ENCODE assay signal across 1 cellular context in the genomic region with DNA sequence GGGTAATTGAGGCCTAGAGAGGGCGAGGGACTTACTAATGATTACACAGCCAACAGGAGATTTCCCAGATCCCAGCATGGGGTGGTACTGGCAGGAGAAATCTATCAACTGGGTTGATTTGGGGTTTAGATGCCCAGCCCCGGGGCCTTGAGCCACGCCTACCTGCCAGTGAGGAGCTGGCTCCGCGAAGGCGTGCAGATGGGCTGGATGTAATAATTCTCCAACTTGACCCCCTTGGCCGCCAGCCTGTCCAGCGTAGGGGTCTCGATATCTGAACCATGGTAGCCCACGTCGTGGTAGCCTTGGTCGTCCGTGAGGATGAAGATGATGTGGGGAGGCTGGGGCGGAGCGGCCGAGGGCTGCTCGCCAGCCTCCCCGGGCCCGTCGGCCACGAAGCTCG.
TF ChIP-seq lines count a peak whose summit lies in the region.

No MANE protein-coding gene starts in this region.

TF ChIP-seq in H1, 55 proteins besides CTCF, POLR2A, EP300 and RAD21:
- TF ChIP-seq HDAC2 (IDR thresholded peaks at IDR 0.05; ENCODE audit: borderline replicate concordance in 1 of 2, low read depth in 2 of 2, low read length in 2 of 2) = 0 out of 4 replicates have a peak, but pooled peaks of 1 of the 2 experiments have one; percentile 5
- TF ChIP-seq, protein P1, sequence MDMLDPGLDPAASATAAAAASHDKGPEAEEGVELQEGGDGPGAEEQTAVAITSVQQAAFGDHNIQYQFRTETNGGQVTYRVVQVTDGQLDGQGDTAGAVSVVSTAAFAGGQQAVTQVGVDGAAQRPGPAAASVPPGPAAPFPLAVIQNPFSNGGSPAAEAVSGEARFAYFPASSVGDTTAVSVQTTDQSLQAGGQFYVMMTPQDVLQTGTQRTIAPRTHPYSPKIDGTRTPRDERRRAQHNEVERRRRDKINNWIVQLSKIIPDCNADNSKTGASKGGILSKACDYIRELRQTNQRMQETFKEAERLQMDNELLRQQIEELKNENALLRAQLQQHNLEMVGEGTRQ (IDR thresholded peaks at IDR 0.05; ENCODE audit: low read length) = no peak
